Comparison of ENCODE assay signal across 18 cellular contexts in genomic region chrX:85993539-85994197, GRCh38. TPM values are rescaled to one million over a fixed set of nuclear protein-coding genes. Genes with fewer than 3 reads are reported as not detected.
DNase-seq lines count a peak whose midpoint lies in the region; ATAC-seq, FAIRE-seq and TF ChIP-seq lines count a peak whose summit lies in the region.
"Had no signal": no experiment of that assay in that cellular context is flagged by ENCODE, and none has a peak within 500 bp of the region (broad histone marks: within the 10 kb centered on the region; RNA-seq: fewer than 3 reads in every experiment).

No MANE protein-coding gene starts in this region.

- H3K27me3 ChIP-seq in PC-3 (ENCODE audit: low read length), result no peaks in the 10 kb centered on the region
- H3K27me3 ChIP-seq: body of pancreas, ovary, right lobe of liver had no signal

- H3K27ac ChIP-seq in A549, result no peak overlapping the region
- peak overlapping the region; percentile 48 for H3K27ac ChIP-seq in PC-3 (ENCODE audit: low read length)
- peak overlapping the region; percentile 33 for H3K27ac ChIP-seq in epithelial cell of prostate
- H3K27ac ChIP-seq: body of pancreas, ovary, right lobe of liver had no signal

- CTCF ChIA-PET in A549 (lab: Yijun Ruan, JAX), result no interaction called here
- CTCF ChIA-PET in PC-3 (lab: Charles Lee), result no interaction called here

- H3K4me3 ChIP-seq in A549 (no peak overlapping the region), PC-3 (ENCODE audit: low read length) (no peak overlapping the region)
- H3K4me3 ChIP-seq: body of pancreas, ovary, right lobe of liver had no signal

- H3K4me2 ChIP-seq in A549, result peak overlapping the region; percentile 57; the same call in 1 of the 3 replicates
- H3K4me2 ChIP-seq in PC-3 (ENCODE audit: low read length), result peak overlapping the region; percentile 71; the same call in 1 of the 2 replicates

- WGBS in A549 (ENCODE audit: missing lambda C conversion rate), result 83% methylated on average over 2 of the region's 2 CpGs

- ATAC-seq in A549, result no peak
- ATAC-seq in PC-3, result peak; percentile 47
- no peak for ATAC-seq in GM21717 (IDR thresholded peaks at IDR 0.05; ENCODE audit: unreplicated experiment)
- ATAC-seq: body of pancreas had no signal

- no peak for TF ChIP-seq POLR2A in A549 (IDR thresholded peaks at IDR 0.05; ENCODE audit: low read length)

- no peaks in the 10 kb centered on the region for H3F3A ChIP-seq in PC-3 (ENCODE audit: low read length, unreplicated experiment)

- peaks cover 5% of the 10 kb centered on the region; the same call in 1 of the 2 replicates for H4K20me1 ChIP-seq in PC-3 (ENCODE audit: low read length)

- TF ChIP-seq RAD21 in A549 (conservative IDR thresholded peaks at IDR 0.05 in 1 of 2, IDR thresholded peaks at IDR 0.05 in 1 of 2), result no peak

- no peak overlapping the region for H2AFZ ChIP-seq in PC-3 (ENCODE audit: low read length)

- TF ChIP-seq CTCF in A549 (IDR thresholded peaks at IDR 0.05) (no peak), PC-3 (conservative IDR thresholded peaks at IDR 0.05; ENCODE audit: low read depth, low read length) (no peak)

- POLR2A ChIA-PET in A549 (lab: Yijun Ruan, JAX) (no interaction called here), PC-3 (lab: Charles Lee; ENCODE audit: unreplicated experiment) (no interaction called here)

- no peak overlapping the region for H3K9ac ChIP-seq in PC-3 (ENCODE audit: low read length)

- no peak for FAIRE-seq in A549 (lab: Jason Lieb, UNC)
- FAIRE-seq: TTC549 had no signal

- no TSS peak for BruUV-seq in PC-3 (replicated peaks; lab: Mats Ljungman, UMichigan)

- no peaks in the 10 kb centered on the region for H3K9me2 ChIP-seq in PC-3 (replicated peaks; ENCODE audit: low read length)

- H3K4me1 ChIP-seq in A549, result peaks cover 27% of the 10 kb centered on the region
- peaks cover 23% of the 10 kb centered on the region for H3K4me1 ChIP-seq in PC-3 (ENCODE audit: insufficient read depth, low read length)
- H3K4me1 ChIP-seq: body of pancreas had no signal

- no peak for DNase-seq in A549 (ENCODE audit: low read depth in 1 of 2, low spot score in 1 of 2)
- DNase-seq in DMS53 treated with DMSO at 0.1 percent for 48 hours (lab: John Stamatoyannopoulos, UW; ENCODE audit: unreplicated experiment), result peak; percentile 11
- no peak for DNase-seq in PC-3
- DNase-seq in epithelial cell of prostate (ENCODE audit: low read depth, low spot score), result no peak
- DNase-seq in activated T-cell treated with anti-CD3 and anti-CD28 coated beads, Interleukin-2, amount 50 U/mL, for 1 hour, result no peak
- no peak for DNase-seq in stimulated activated CD4-positive, alpha-beta T cell treated with anti-CD3 and anti-CD28 coated beads, Interleukin-1b, Interleukin-23, amount 100 ng/mL, for 48 hours
- no peak for DNase-seq in HuH-7.5 (ENCODE audit: low spot score)
- DNase-seq: activated naive CD4-positive, alpha-beta T cell treated with anti-CD3 and anti-CD28 coated beads for 36 hours; activated T-cell treated with anti-CD3 and anti-CD28 coated beads for 4 hours; body of pancreas; CD8-positive, alpha-beta memory T cell; cortex of kidney; KG1; NCI-H1092; ovary; right lobe of liver had no signal

- intact Hi-C loops in PC-3 (cut with micrococcal nuclease), result no loop called here

- no peak for TF ChIP-seq EP300 in A549 (IDR thresholded peaks at IDR 0.05)

- H3K36me3 ChIP-seq in PC-3 (ENCODE audit: low read depth, low read length), result no peaks in the 10 kb centered on the region; the same call in 1 of the 2 replicates
- H3K36me3 ChIP-seq: ovary, right lobe of liver had no signal

- peaks cover 4% of the 10 kb centered on the region; the same call in 2 of the 3 replicates for H3K9me3 ChIP-seq in A549
- H3K9me3 ChIP-seq in PC-3 (ENCODE audit: low read length), result no peaks in the 10 kb centered on the region
- H3K9me3 ChIP-seq: body of pancreas, ovary, right lobe of liver had no signal

- peaks cover 25% of the 10 kb centered on the region for H3K79me2 ChIP-seq in PC-3 (ENCODE audit: low read length)

TF ChIP-seq in A549, 52 proteins besides CTCF, POLR2A, EP300 and RAD21:
- TF ChIP-seq CBX8 (IDR thresholded peaks at IDR 0.05), result no peak
- no peak for TF ChIP-seq ZFP36 (IDR thresholded peaks at IDR 0.05; ENCODE audit: borderline replicate concordance, partially characterized antibody)
- no peak for TF ChIP-seq FOXS1 (CRISPR knock-in tag; IDR thresholded peaks at IDR 0.05)
- TF ChIP-seq PHF8 (IDR thresholded peaks at IDR 0.05; ENCODE audit: borderline replicate concordance, low read depth), result no peak
- TF ChIP-seq, protein P1, sequence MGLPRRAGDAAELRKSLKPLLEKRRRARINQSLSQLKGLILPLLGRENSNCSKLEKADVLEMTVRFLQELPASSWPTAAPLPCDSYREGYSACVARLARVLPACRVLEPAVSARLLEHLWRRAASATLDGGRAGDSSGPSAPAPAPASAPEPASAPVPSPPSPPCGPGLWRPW (IDR thresholded peaks at IDR 0.05), result no peak
- no peak for TF ChIP-seq KDM1A (IDR thresholded peaks at IDR 0.05; ENCODE audit: low read depth)
- TF ChIP-seq ZC3H11A (IDR thresholded peaks at IDR 0.05), result no peak
- TF ChIP-seq CEBPB (IDR thresholded peaks at IDR 0.05), result no peak

RNA-seq across cellular contexts. Expression of gene CHM, which starts 53.7 kb away (rescaled TPM):
- polyA plus RNA-seq in A549 (2011; rRNA removed) (20.8 and 23.7 TPM in 2 replicates), A549 (2017; fragmentation: RNase III; extraction: RNeasy Plus Mini Kit Qiagen cat#74134 plus additional on column Dnase treatment) (13.0 to 14.2 TPM (median 13.9 TPM) in 3 replicates)
- 5.6 and 7.1 TPM in 2 replicates for polyA plus RNA-seq in A549 (2012; cell fraction: cytosol; rRNA removed)
- polyA plus RNA-seq in A549 (2012; cell fraction: nucleus; rRNA removed), result 3.9 and 6.2 TPM in 2 replicates
- 10.5 and 11.4 TPM in 2 replicates for polyA minus RNA-seq in A549 (2011; rRNA and poly(A)+ RNA removed)
- total RNA-seq in PC-3 (2014; rRNA removed), result 13.6 and 14.9 TPM in 2 replicates

Comparison
In these comparisons a context has a peak if more than half of its experiments do, and no peak if none do; other contexts are left out.
1. H3K27ac ChIP-seq: peak in PC-3 (single experiment) and epithelial cell of prostate (single experiment); none in A549 (0 of 2).